9 cellular contexts compared by ENCODE assay signal in genomic region chr7:94632338-94633024, GRCh38. TPM values are rescaled to one million over a fixed set of nuclear protein-coding genes. Genes with fewer than 3 reads are reported as not detected.
DNase-seq lines count a peak whose midpoint lies in the region; ATAC-seq, FAIRE-seq and TF ChIP-seq lines count a peak whose summit lies in the region.
"Had no signal": no experiment of that assay in that cellular context is flagged by ENCODE, and none has a peak within 500 bp of the region (broad histone marks: within the 10 kb centered on the region; RNA-seq: fewer than 3 reads in every experiment).

No MANE protein-coding gene starts in this region.

- DNase-seq in ELR (ENCODE audit: low read depth) (peak; percentile 87), RKO (ENCODE audit: low spot score) (peak; percentile 76), erythroblast (lab: John Stamatoyannopoulos, UW) (no peak), GM19238 (ENCODE audit: insufficient read length, low spot score) (no peak)
- DNase-seq in stimulated activated CD4-positive, alpha-beta T cell treated with anti-CD3 and anti-CD28 coated beads, Interleukin-12 subunit alpha, Interleukin-12 subunit beta, amount 100 ng/mL, for 4 hours: no peak
- no peak for DNase-seq in natural killer cell treated with Interleukin-12 subunit alpha and Interleukin-12 subunit beta and Interleukin-15 and Interleukin-18, amount 100 ng/mL, for 72 hours (ENCODE audit: low spot score)

- peak; percentile 97 for FAIRE-seq in islet of Langerhans (lab: Jason Lieb, UNC)

- no peaks in the 10 kb centered on the region for H3K36me3 Mint-ChIP-seq in natural killer cell treated with Interleukin-12 subunit alpha and Interleukin-12 subunit beta and Interleukin-15 and Interleukin-18, amount 100 ng/mL, for 72 hours

- peaks cover 17 to 43% of the 10 kb centered on the region in 2 donors for H3K27me3 Mint-ChIP-seq in natural killer cell treated with Interleukin-12 subunit alpha and Interleukin-12 subunit beta and Interleukin-15 and Interleukin-18, amount 100 ng/mL, for 72 hours

- H3K27ac Mint-ChIP-seq in natural killer cell treated with Interleukin-12 subunit alpha and Interleukin-12 subunit beta and Interleukin-15 and Interleukin-18, amount 100 ng/mL, for 72 hours: no peak overlapping the region
- H3K27ac Mint-ChIP-seq: stimulated activated naive CD8-positive, alpha-beta T cell treated with anti-CD3 and anti-CD28 coated beads, Interleukin-15, Interleukin-2, amounts not matched to agents 100 ng/mL and 50 ng/mL, for 24 hours had no signal

- TF ChIP-seq POLR2A in erythroblast (IDR thresholded peaks at IDR 0.05; ENCODE audit: low read length): no peak

- H3K4me3 Mint-ChIP-seq in natural killer cell treated with Interleukin-12 subunit alpha and Interleukin-12 subunit beta and Interleukin-15 and Interleukin-18, amount 100 ng/mL, for 72 hours: no peak overlapping the region
- H3K4me3 Mint-ChIP-seq: stimulated activated naive CD8-positive, alpha-beta T cell treated with anti-CD3 and anti-CD28 coated beads, Interleukin-15, Interleukin-2, amounts not matched to agents 100 ng/mL and 50 ng/mL, for 24 hours had no signal

- H3K9me3 Mint-ChIP-seq in natural killer cell treated with Interleukin-12 subunit alpha and Interleukin-12 subunit beta and Interleukin-15 and Interleukin-18, amount 100 ng/mL, for 72 hours: no peaks in the 10 kb centered on the region
- H3K9me3 Mint-ChIP-seq: stimulated activated naive CD8-positive, alpha-beta T cell treated with anti-CD3 and anti-CD28 coated beads, Interleukin-15, Interleukin-2, amounts not matched to agents 100 ng/mL and 50 ng/mL, for 24 hours had no signal

- no peaks in the 10 kb centered on the region for H3K4me1 Mint-ChIP-seq in natural killer cell treated with Interleukin-12 subunit alpha and Interleukin-12 subunit beta and Interleukin-15 and Interleukin-18, amount 100 ng/mL, for 72 hours (ENCODE audit: low read depth in 2 of 2)

- ATAC-seq in HG02798 (IDR thresholded peaks at IDR 0.05; ENCODE audit: poor library complexity, unreplicated experiment): peak; percentile 71
- ATAC-seq in natural killer cell treated with Interleukin-12 subunit alpha and Interleukin-12 subunit beta and Interleukin-15 and Interleukin-18, amount 100 ng/mL, for 72 hours: no peak

RNA-seq across cellular contexts. Expression of gene SGCE, which starts 23.5 kb away (rescaled TPM):
- 1 to 10 TPM; 1.0 to 2.2 TPM for total RNA-seq in natural killer cell treated with Interleukin-12 subunit alpha and Interleukin-12 subunit beta and Interleukin-15 and Interleukin-18, amount 100 ng/mL, for 72 hours

Comparison
In these comparisons a context has a peak if more than half of its experiments do, and no peak if none do; other contexts are left out.
1. DNase-seq: peak in ELR (single experiment) and RKO (single experiment); none in stimulated activated CD4-positive, alpha-beta T cell treated with anti-CD3 and anti-CD28 coated beads, Interleukin-12 subunit alpha, Interleukin-12 subunit beta, amount 100 ng/mL, for 4 hours (single experiment), natural killer cell treated with Interleukin-12 subunit alpha and Interleukin-12 subunit beta and Interleukin-15 and Interleukin-18, amount 100 ng/mL, for 72 hours (single experiment), erythroblast (0 of 2) and GM19238 (single experiment).